ENCODE assay signal across 26 cellular contexts in the genomic region with DNA sequence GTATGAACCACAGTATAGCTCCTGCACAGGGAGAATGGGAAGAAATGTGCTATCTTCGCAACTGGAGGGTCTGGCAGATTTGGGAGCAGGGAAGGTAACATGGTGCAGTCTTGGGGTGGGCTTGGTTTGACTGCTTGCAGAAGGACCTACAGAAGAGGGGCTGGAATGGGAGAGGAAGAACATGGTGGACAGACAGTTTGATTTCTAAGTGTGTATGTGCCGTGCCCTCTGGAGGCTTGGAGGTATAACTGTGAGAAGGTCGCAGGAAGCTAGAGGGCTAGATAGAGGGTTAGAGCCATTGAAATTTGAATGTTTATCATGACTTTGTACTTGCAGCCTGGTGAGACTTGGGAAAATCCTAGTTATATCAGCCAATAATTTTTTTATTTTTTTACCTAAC.
"Had no signal": no experiment of that assay in that cellular context is flagged by ENCODE, and none has a peak within 500 bp of the region (broad histone marks: within the 10 kb centered on the region; RNA-seq: fewer than 3 reads in every experiment).

No MANE protein-coding gene starts in this region.

- H3K4me1 ChIP-seq: colonic mucosa, spleen, testis had no signal

- DNase-seq: activated CD4-positive, alpha-beta T cell treated with anti-CD3 and anti-CD28 coated beads for 4 hours; activated CD4-positive, alpha-beta T cell treated with anti-CD3 and anti-CD28 coated beads, Interleukin-2, amount 50 U/mL, for 48 hours; activated CD4-positive, CD25-positive, alpha-beta regulatory T cell; activated naive CD4-positive, alpha-beta T cell treated with Interleukin-2 at 50 U/mL for 16 hours; activated naive CD8-positive, alpha-beta T cell treated with anti-CD3 and anti-CD28 coated beads for 36 hours; activated T-cell treated with anti-CD3 and anti-CD28 coated beads, Interleukin-2, amount 50 U/mL, for 48 hours; colonic mucosa; dorsolateral prefrontal cortex; effector memory CD8-positive, alpha-beta T cell; foreskin melanocyte; head of caudate nucleus; hypothalamus; islet precursor cell; left colon; mesenchymal stem cell; mucosa of descending colon; nephron progenitor cell; retina; spleen; stimulated activated CD4-positive, alpha-beta T cell treated with anti-CD3 and anti-CD28 coated beads, Interleukin-4, amount 100 ng/mL, for 1 hour; stimulated activated naive CD4-positive, alpha-beta T cell; testis had no signal

- H3K9me3 ChIP-seq: colonic mucosa, mucosa of descending colon, spleen, testis had no signal

- ATAC-seq: effector memory CD8-positive, alpha-beta T cell; esophagus mucosa; left colon; mucosa of descending colon had no signal

- H3K27ac ChIP-seq: colonic mucosa, dorsolateral prefrontal cortex, spleen, testis had no signal

- H3K4me3 ChIP-seq: colonic mucosa, dorsolateral prefrontal cortex, mucosa of descending colon, spleen, testis had no signal

- FAIRE-seq: astrocyte, bronchial epithelial cell, endothelial cell of umbilical vein had no signal

- H3K36me3 ChIP-seq: colonic mucosa, spleen had no signal

- H3K27me3 ChIP-seq: colonic mucosa, testis had no signal
